In genomic region chr3:71215351-71215750, GRCh38 we compare ENCODE assay signal across 31 cellular contexts.
"Had no signal": no experiment of that assay in that cellular context is flagged by ENCODE, and none has a peak within 500 bp of the region (broad histone marks: within the 10 kb centered on the region; RNA-seq: fewer than 3 reads in every experiment).

No MANE protein-coding gene starts in this region.

- H3K4me3 ChIP-seq: ascending aorta, cardiac muscle cell, colonic mucosa, esophagus squamous epithelium, heart right ventricle, pancreas, psoas muscle, sigmoid colon, uterus had no signal

- H3K27me3 Mint-ChIP-seq: activated T-cell treated with anti-CD3 and anti-CD28 coated beads, Interleukin-2, amount 50 U/mL, for 24 hours; brain; stimulated activated naive CD8-positive, alpha-beta T cell treated with anti-CD3 and anti-CD28 coated beads, Interleukin-15, amount 100 ng/mL, for 72 hours; T-cell; type B pancreatic cell had no signal

- H3K4me1 ChIP-seq: colonic mucosa, uterus had no signal

- H3K4me3 Mint-ChIP-seq: activated T-cell treated with anti-CD3 and anti-CD28 coated beads, Interleukin-2, amount 50 U/mL, for 24 hours; brain; neural crest cell; stimulated activated effector memory CD8-positive, alpha-beta T cell treated with anti-CD3 and anti-CD28 coated beads, Interleukin-12 subunit alpha, Interleukin-12 subunit beta, amount 100 ng/mL, for 72 hours; stimulated activated naive CD8-positive, alpha-beta T cell treated with anti-CD3 and anti-CD28 coated beads, Interleukin-15, amount 100 ng/mL, for 72 hours; T-cell; T-helper 2 cell treated with Interferon-gamma antibody and Interleukin-4, amounts not matched to agents 5 μg/mL and 100 μg/mL, for 36 hours; type B pancreatic cell had no signal

- DNase-seq: activated CD4-positive, alpha-beta T cell treated with anti-CD3 and anti-CD28 coated beads for 48 hours; activated CD4-positive, alpha-beta T cell treated with anti-CD3 and anti-CD28 coated beads, Interleukin-2, amount 50 U/mL, for 48 hours; activated CD8-positive, alpha-beta memory T cell treated with anti-CD3 and anti-CD28 coated beads, Interleukin-2, amount 50 U/mL, for 48 hours; activated gamma-delta T cell treated with Interleukin-2 at 50 U/mL for 16 hours; activated T-cell treated with anti-CD3 and anti-CD28 coated beads, Interleukin-2, amount 50 U/mL, for 24 hours; cerebellar nuclear complex; colonic mucosa; effector CD8-positive, alpha-beta T cell; esophagus squamous epithelium; foreskin melanocyte; heart right ventricle; left ventricle myocardium superior; nucleus accumbens; pancreas; psoas muscle; sigmoid colon; small intestine; stimulated activated CD4-positive, alpha-beta T cell treated with anti-CD3 and anti-CD28 coated beads, Interleukin-4, amount 100 ng/mL, for 24 hours; stimulated activated naive CD8-positive, alpha-beta T cell treated with anti-CD3 and anti-CD28 coated beads, Interleukin-15, amount 100 ng/mL, for 72 hours; substantia nigra; T-cell; uterus had no signal

- FAIRE-seq: endometrium, pancreas, small intestine had no signal

- H3K36me3 Mint-ChIP-seq: brain; stimulated activated effector memory CD8-positive, alpha-beta T cell treated with anti-CD3 and anti-CD28 coated beads, Interleukin-12 subunit alpha, Interleukin-12 subunit beta, amount 100 ng/mL, for 72 hours had no signal

- ATAC-seq: heart right ventricle; left ventricle myocardium superior; pancreas; psoas muscle; stimulated activated effector memory CD8-positive, alpha-beta T cell treated with anti-CD3 and anti-CD28 coated beads, Interleukin-12 subunit alpha, Interleukin-12 subunit beta, amount 100 ng/mL, for 72 hours had no signal

- H3K9me3 Mint-ChIP-seq: activated T-cell treated with anti-CD3 and anti-CD28 coated beads, Interleukin-2, amount 50 U/mL, for 24 hours; neural crest cell; stimulated activated effector memory CD8-positive, alpha-beta T cell treated with anti-CD3 and anti-CD28 coated beads, Interleukin-12 subunit alpha, Interleukin-12 subunit beta, amount 100 ng/mL, for 72 hours; T-cell; T-helper 2 cell treated with Interferon-gamma antibody and Interleukin-4, amounts not matched to agents 5 μg/mL and 100 μg/mL, for 36 hours had no signal

- H3K27ac Mint-ChIP-seq: brain; stimulated activated effector memory CD8-positive, alpha-beta T cell treated with anti-CD3 and anti-CD28 coated beads, Interleukin-12 subunit alpha, Interleukin-12 subunit beta, amount 100 ng/mL, for 72 hours; T-helper 2 cell treated with Interferon-gamma antibody and Interleukin-4, amounts not matched to agents 5 μg/mL and 100 μg/mL, for 36 hours had no signal

- H3K27me3 ChIP-seq: ascending aorta, cardiac muscle cell, colonic mucosa, esophagus squamous epithelium, heart right ventricle, pancreas, sigmoid colon, uterus had no signal

- H3K27ac ChIP-seq: ascending aorta, cardiac muscle cell, colonic mucosa, epithelial cell of prostate, esophagus squamous epithelium, heart right ventricle, pancreas, psoas muscle, sigmoid colon, uterus had no signal

- H3K9me3 ChIP-seq: ascending aorta, colonic mucosa, esophagus squamous epithelium, heart right ventricle, pancreas, psoas muscle, sigmoid colon, uterus had no signal

- H3K36me3 ChIP-seq: ascending aorta, cardiac muscle cell, colonic mucosa, esophagus squamous epithelium, heart right ventricle, pancreas, sigmoid colon, uterus had no signal
